In the genomic region with DNA sequence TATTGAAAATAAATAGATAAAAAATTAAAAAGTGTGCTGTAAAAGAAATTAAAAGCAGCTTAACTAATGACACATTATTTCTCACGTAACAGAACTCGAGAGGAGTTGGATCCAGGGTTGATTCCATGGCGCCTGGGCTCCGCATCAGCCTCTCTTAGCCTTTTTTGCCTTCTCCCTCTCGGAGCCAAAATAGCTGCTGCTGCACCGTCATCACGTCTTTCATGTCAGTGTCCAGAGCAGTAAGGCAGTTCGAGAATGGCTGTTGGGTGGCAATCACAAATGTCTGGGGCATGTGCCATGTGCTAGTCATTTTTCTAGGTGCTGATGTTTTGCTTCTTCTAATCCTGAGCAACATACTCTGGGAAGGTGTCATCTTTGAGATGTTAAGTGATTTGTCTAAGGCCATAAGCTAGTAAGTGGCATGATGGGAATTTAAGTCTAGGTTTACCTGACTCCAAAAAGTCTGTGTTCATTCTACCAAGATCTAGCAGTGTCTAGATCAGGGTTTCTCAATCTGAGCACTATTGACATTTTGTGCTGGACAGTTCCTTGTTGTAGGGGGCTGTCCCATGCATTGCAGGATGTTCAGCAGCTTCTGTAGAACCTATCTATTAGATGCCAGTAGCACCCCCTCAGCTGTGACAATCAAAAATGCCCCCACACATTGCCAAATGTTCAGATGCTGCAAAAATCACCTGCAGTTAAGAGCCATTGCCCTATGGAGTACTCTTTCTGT, we compare ENCODE assay signal across 19 cellular contexts.
DNase-seq lines count a peak whose midpoint lies in the region; ATAC-seq, FAIRE-seq and TF ChIP-seq lines count a peak whose summit lies in the region.
"Had no signal": no experiment of that assay in that cellular context is flagged by ENCODE, and none has a peak within 500 bp of the region (broad histone marks: within the 10 kb centered on the region; RNA-seq: fewer than 3 reads in every experiment).

No MANE protein-coding gene starts in this region.

- no peaks in the 10 kb centered on the region for H3K79me2 ChIP-seq in HepG2 (ENCODE audit: insufficient read depth, low read length)

- FAIRE-seq in HepG2 (lab: Jason Lieb, UNC): no peak
- FAIRE-seq: GM12878 had no signal

- TF ChIP-seq POLR2A in HepG2 (IDR thresholded peaks at IDR 0.05; ENCODE audit: insufficient read depth in 1 of 2, low read depth in 2 of 2, low read length in 2 of 2): no peak
- TF ChIP-seq POLR2A in right lobe of liver (IDR thresholded peaks at IDR 0.05): no peak

- intact Hi-C loops in HepG2 (cut with micrococcal nuclease; ENCODE audit: unreplicated experiment): no loop called here
- intact Hi-C loops in right lobe of liver (cut with DNase I): no loop called here

- H3K27ac ChIP-seq in HepG2 (ENCODE audit: extremely low read length, insufficient read depth, low read length): no peak overlapping the region
- H3K27ac ChIP-seq in right lobe of liver: no peak overlapping the region
- H3K27ac ChIP-seq: BLaER1 treated with 17β-estradiol and CSF1 and Interleukin-3, amounts not matched to agents 10 nM and 100 nM had no signal

- no peak for TF ChIP-seq RAD21 in HepG2 (CRISPR knock-in tag; IDR thresholded peaks at IDR 0.05)

- no peaks in the 10 kb centered on the region for H3K36me3 ChIP-seq in HepG2 (replicated peaks in 1 of 2; ENCODE audit: control insufficient read depth in 1 of 2, insufficient read depth in 2 of 2, low read length in 2 of 2)
- H3K36me3 ChIP-seq in right lobe of liver: no peaks in the 10 kb centered on the region
- H3K36me3 ChIP-seq: BLaER1 treated with 17β-estradiol and CSF1 and Interleukin-3, amounts not matched to agents 10 nM and 100 nM; HAP-1 had no signal

- no peak for TF ChIP-seq EP300 in HepG2 (IDR thresholded peaks at IDR 0.05; ENCODE audit: low read depth in 2 of 2, low read length in 2 of 2)
- no peak for TF ChIP-seq EP300 in HepG2 (CRISPR knock-in tag; IDR thresholded peaks at IDR 0.05; ENCODE audit: borderline replicate concordance)

- no peak for ATAC-seq in HepG2
- ATAC-seq in right lobe of liver: no peak
- ATAC-seq: GM12878 had no signal

- 25% methylated on average over 8 of the region's 8 CpGs for WGBS in HepG2 (ENCODE audit: low lambda C conversion rate)
- 87% methylated on average over 6 of the region's 8 CpGs for WGBS in right lobe of liver (ENCODE audit: insufficient coverage, low coverage, low lambda C conversion rate, missing lambda C conversion rate)

- no peaks in the 10 kb centered on the region for H3K9me3 ChIP-seq in HepG2 (ENCODE audit: low read length)
- no peaks in the 10 kb centered on the region for H3K9me3 ChIP-seq in right lobe of liver
- H3K9me3 ChIP-seq: BLaER1 treated with 17β-estradiol and CSF1 and Interleukin-3, amounts not matched to agents 10 nM and 100 nM; HAP-1 had no signal

- H3K4me3 ChIP-seq in HepG2 (replicated peaks in 1 of 3; ENCODE audit: insufficient read depth in 1 of 3, low read depth in 2 of 3, low read length in 3 of 3) (no peak overlapping the region), right lobe of liver (no peak overlapping the region)
- H3K4me3 ChIP-seq: BLaER1 treated with 17β-estradiol and CSF1 and Interleukin-3, amounts not matched to agents 10 nM and 100 nM; GM12878; HAP-1 had no signal

- H3K4me1 ChIP-seq in HepG2 (ENCODE audit: insufficient read depth, low read length) (no peaks in the 10 kb centered on the region), right lobe of liver (no peaks in the 10 kb centered on the region)
- H3K4me1 ChIP-seq: HAP-1 had no signal

- no peak overlapping the region for H3K9ac ChIP-seq in HepG2 (ENCODE audit: insufficient read depth, low read depth, low read length)
- H3K9ac ChIP-seq: BLaER1 treated with 17β-estradiol and CSF1 and Interleukin-3, amounts not matched to agents 10 nM and 100 nM had no signal

- H4K20me1 ChIP-seq in HepG2 (ENCODE audit: insufficient read depth, low read length): no peaks in the 10 kb centered on the region
- H4K20me1 ChIP-seq: BLaER1 treated with 17β-estradiol and CSF1 and Interleukin-3, amounts not matched to agents 10 nM and 100 nM had no signal

- CTCF ChIA-PET in HepG2 (lab: Yijun Ruan, JAX; ENCODE audit: low intra/inter-chr PET ratio, low total read pairs): no interaction called here

- H3K27me3 ChIP-seq in HepG2 (ENCODE audit: control insufficient read depth in 1 of 2, insufficient read depth in 2 of 2, low read length in 2 of 2) (peaks cover 0 to 8% of the 10 kb centered on the region in 2 experiments; a peak in 1 of 5 replicates), right lobe of liver (no peaks in the 10 kb centered on the region)
- H3K27me3 ChIP-seq: BLaER1 treated with 17β-estradiol and CSF1 and Interleukin-3, amounts not matched to agents 10 nM and 100 nM had no signal

- POLR2A ChIA-PET in HepG2 (lab: Yijun Ruan, JAX): no interaction called here

- H3K4me2 ChIP-seq in HepG2 (ENCODE audit: low read depth, low read length): no peak overlapping the region
- H3K4me2 ChIP-seq: BLaER1 treated with 17β-estradiol and CSF1 and Interleukin-3, amounts not matched to agents 10 nM and 100 nM had no signal

- in situ Hi-C loops in HepG2 (cut with HindIII; ENCODE audit: extremely low pct_ligation_motif_present, low pct_unique_long_range_greater_than_20kb): no loop called here

- TF ChIP-seq CTCF in HepG2 (CRISPR knock-in tag; IDR thresholded peaks at IDR 0.05) (no peak), right lobe of liver (IDR thresholded peaks at IDR 0.05) (no peak)

- H2AFZ ChIP-seq in HepG2 (ENCODE audit: low read length): no peak overlapping the region

- BruUV-seq in HepG2 (replicated peaks; lab: Mats Ljungman, UMichigan): no TSS peak

- DNase-seq in HepG2 (ENCODE audit: low spot score) (no peak), right lobe of liver (no peak), islet precursor cell (peak; percentile 17), NCI-H1694 (lab: John Stamatoyannopoulos, UW) (no peak), T-helper 1 cell (no peak), NCI-H187 (lab: John Stamatoyannopoulos, UW) (no peak)
- DNase-seq: 8988T; CD8-positive, alpha-beta memory T cell; COR-L47; DMS 273 treated with DMSO at 0.1 percent for 48 hours; DMS53; DND-41; EL; HFFc6; KBM-7 had no signal

TF ChIP-seq in HepG2, 621 proteins besides CTCF, POLR2A, EP300 and RAD21 (continues in another document):
- TF ChIP-seq ZNF343 (CRISPR knock-in tag; IDR thresholded peaks at IDR 0.05): no peak
- TF ChIP-seq MIER2 (CRISPR knock-in tag; IDR thresholded peaks at IDR 0.05): peak; percentile 85; the same call in 1 of the 2 replicates
- peak; percentile 40 for TF ChIP-seq CREB1 (IDR thresholded peaks at IDR 0.05)
- no peak for TF ChIP-seq CREB1 (CRISPR knock-in tag; IDR thresholded peaks at IDR 0.05)
- TF ChIP-seq TBP (CRISPR knock-in tag; IDR thresholded peaks at IDR 0.05): no peak

TF ChIP-seq in PFSK-1, 5 proteins besides CTCF, POLR2A, EP300 and RAD21:
- TF ChIP-seq, protein P1, sequence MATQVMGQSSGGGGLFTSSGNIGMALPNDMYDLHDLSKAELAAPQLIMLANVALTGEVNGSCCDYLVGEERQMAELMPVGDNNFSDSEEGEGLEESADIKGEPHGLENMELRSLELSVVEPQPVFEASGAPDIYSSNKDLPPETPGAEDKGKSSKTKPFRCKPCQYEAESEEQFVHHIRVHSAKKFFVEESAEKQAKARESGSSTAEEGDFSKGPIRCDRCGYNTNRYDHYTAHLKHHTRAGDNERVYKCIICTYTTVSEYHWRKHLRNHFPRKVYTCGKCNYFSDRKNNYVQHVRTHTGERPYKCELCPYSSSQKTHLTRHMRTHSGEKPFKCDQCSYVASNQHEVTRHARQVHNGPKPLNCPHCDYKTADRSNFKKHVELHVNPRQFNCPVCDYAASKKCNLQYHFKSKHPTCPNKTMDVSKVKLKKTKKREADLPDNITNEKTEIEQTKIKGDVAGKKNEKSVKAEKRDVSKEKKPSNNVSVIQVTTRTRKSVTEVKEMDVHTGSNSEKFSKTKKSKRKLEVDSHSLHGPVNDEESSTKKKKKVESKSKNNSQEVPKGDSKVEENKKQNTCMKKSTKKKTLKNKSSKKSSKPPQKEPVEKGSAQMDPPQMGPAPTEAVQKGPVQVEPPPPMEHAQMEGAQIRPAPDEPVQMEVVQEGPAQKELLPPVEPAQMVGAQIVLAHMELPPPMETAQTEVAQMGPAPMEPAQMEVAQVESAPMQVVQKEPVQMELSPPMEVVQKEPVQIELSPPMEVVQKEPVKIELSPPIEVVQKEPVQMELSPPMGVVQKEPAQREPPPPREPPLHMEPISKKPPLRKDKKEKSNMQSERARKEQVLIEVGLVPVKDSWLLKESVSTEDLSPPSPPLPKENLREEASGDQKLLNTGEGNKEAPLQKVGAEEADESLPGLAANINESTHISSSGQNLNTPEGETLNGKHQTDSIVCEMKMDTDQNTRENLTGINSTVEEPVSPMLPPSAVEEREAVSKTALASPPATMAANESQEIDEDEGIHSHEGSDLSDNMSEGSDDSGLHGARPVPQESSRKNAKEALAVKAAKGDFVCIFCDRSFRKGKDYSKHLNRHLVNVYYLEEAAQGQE (IDR thresholded peaks at IDR 0.05; ENCODE audit: insufficient read depth in 1 of 2, low read depth in 2 of 2, low read length in 2 of 2): peak; percentile 40 to 89; a peak in 3 of 4 replicates
- no peak for TF ChIP-seq POLR2AphosphoS5 (IDR thresholded peaks at IDR 0.05; ENCODE audit: low read depth, low read length)
- TF ChIP-seq TAF1 (IDR thresholded peaks at IDR 0.05; ENCODE audit: borderline replicate concordance, insufficient read depth, low read length): no peak
